In the genomic region with DNA sequence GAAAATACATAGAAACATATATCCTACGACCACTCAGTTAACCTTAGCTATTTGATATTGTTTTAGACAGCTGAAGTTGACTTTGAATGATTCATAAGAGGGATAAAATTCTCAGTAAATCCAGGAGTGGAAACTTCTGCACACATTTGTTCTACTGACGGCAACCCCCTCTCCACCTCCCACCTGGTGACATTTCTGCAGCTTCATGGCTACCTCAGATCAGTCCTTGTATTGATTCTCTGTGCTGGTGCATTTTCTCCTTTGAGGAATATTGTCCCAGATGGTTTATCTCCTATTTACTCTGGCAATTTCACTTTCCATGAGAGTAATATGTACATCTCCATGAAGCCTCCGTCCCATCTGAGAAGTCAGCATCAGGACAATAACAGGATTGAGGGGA, we compare ENCODE assay signal across 16 cellular contexts.
DNase-seq lines count a peak whose midpoint lies in the region; ATAC-seq and TF ChIP-seq lines count a peak whose summit lies in the region.
"Had no signal": no experiment of that assay in that cellular context is flagged by ENCODE, and none has a peak within 500 bp of the region (broad histone marks: within the 10 kb centered on the region; RNA-seq: fewer than 3 reads in every experiment).

No MANE protein-coding gene starts in this region.

- CTCF ChIA-PET in activated naive CD4-positive, alpha-beta T cell treated with anti-CD3 and anti-CD28 coated beads, Interleukin-2, amount 10 ng/mL, durations not matched to agents 7 days and 5 days (lab: Charles Lee) = interaction anchor here (0.6 to 1.0 kb wide), 3 partner anchors 11 to 1200 kb away, joined by 3 read pairs; no protein-coding TSS in a partner anchor

- H3K4me3 Mint-ChIP-seq in activated naive CD4-positive, alpha-beta T cell treated with anti-CD3 and anti-CD28 coated beads, Interleukin-2, amount 10 ng/mL, durations not matched to agents 7 days and 5 days = no peak overlapping the region
- H3K4me3 Mint-ChIP-seq in effector memory CD8-positive, alpha-beta T cell = peak overlapping the region; percentile 65 to 69
- H3K4me3 Mint-ChIP-seq in stimulated activated memory B cell treated with anti-CD40 and anti-IgM and Interleukin-4, amounts not matched to agents 10 μg/mL and 1 μg/mL and 100 μg/mL, for 72 hours = no peak overlapping the region
- H3K4me3 Mint-ChIP-seq: nephron had no signal

- no peaks in the 10 kb centered on the region for H3K9me3 ChIP-seq in RWPE2 (ENCODE audit: severe bottlenecking)
- H3K9me3 ChIP-seq: testis had no signal

- peaks cover 16% of the 10 kb centered on the region for H3K27me3 Mint-ChIP-seq in activated naive CD4-positive, alpha-beta T cell treated with anti-CD3 and anti-CD28 coated beads, Interleukin-2, amount 10 ng/mL, durations not matched to agents 7 days and 5 days
- peaks cover 0 to 14% of the 10 kb centered on the region in 2 donors for H3K27me3 Mint-ChIP-seq in effector memory CD8-positive, alpha-beta T cell
- peaks cover 33% of the 10 kb centered on the region for H3K27me3 Mint-ChIP-seq in stimulated activated memory B cell treated with anti-CD40 and anti-IgM and Interleukin-4, amounts not matched to agents 10 μg/mL and 1 μg/mL and 100 μg/mL, for 72 hours

- TF ChIP-seq CTCF in RWPE2 (IDR thresholded peaks at IDR 0.05; ENCODE audit: poor library complexity, severe bottlenecking) = no peak

- H3K36me3 ChIP-seq in RWPE2 (ENCODE audit: low read depth) = no peaks in the 10 kb centered on the region

- H3K36me3 Mint-ChIP-seq in activated naive CD4-positive, alpha-beta T cell treated with anti-CD3 and anti-CD28 coated beads, Interleukin-2, amount 10 ng/mL, durations not matched to agents 7 days and 5 days = peaks cover 2% of the 10 kb centered on the region
- H3K36me3 Mint-ChIP-seq in effector memory CD8-positive, alpha-beta T cell (ENCODE audit: insufficient read depth) = peaks cover 6% of the 10 kb centered on the region
- no peaks in the 10 kb centered on the region for H3K36me3 Mint-ChIP-seq in stimulated activated memory B cell treated with anti-CD40 and anti-IgM and Interleukin-4, amounts not matched to agents 10 μg/mL and 1 μg/mL and 100 μg/mL, for 72 hours

- peaks cover 16% of the 10 kb centered on the region for H3K4me1 ChIP-seq in RWPE2 (ENCODE audit: insufficient read depth, poor library complexity, severe bottlenecking)
- H3K4me1 ChIP-seq: testis had no signal

- H3K27me3 ChIP-seq in RWPE2 (ENCODE audit: insufficient read depth, poor library complexity, severe bottlenecking) = no peaks in the 10 kb centered on the region
- H3K27me3 ChIP-seq: testis had no signal

- H3K4me1 Mint-ChIP-seq in activated naive CD4-positive, alpha-beta T cell treated with anti-CD3 and anti-CD28 coated beads, Interleukin-2, amount 10 ng/mL, durations not matched to agents 7 days and 5 days = no peaks in the 10 kb centered on the region
- peaks cover 38 to 57% of the 10 kb centered on the region in 2 donors for H3K4me1 Mint-ChIP-seq in effector memory CD8-positive, alpha-beta T cell (ENCODE audit: low read depth in 2 of 2)
- peaks cover 13% of the 10 kb centered on the region for H3K4me1 Mint-ChIP-seq in stimulated activated memory B cell treated with anti-CD40 and anti-IgM and Interleukin-4, amounts not matched to agents 10 μg/mL and 1 μg/mL and 100 μg/mL, for 72 hours
- H3K4me1 Mint-ChIP-seq: nephron had no signal

- no peaks in the 10 kb centered on the region for H3K9me3 Mint-ChIP-seq in activated naive CD4-positive, alpha-beta T cell treated with anti-CD3 and anti-CD28 coated beads, Interleukin-2, amount 10 ng/mL, durations not matched to agents 7 days and 5 days
- H3K9me3 Mint-ChIP-seq in effector memory CD8-positive, alpha-beta T cell = peaks cover 0 to 7% of the 10 kb centered on the region in 2 donors
- H3K9me3 Mint-ChIP-seq in stimulated activated memory B cell treated with anti-CD40 and anti-IgM and Interleukin-4, amounts not matched to agents 10 μg/mL and 1 μg/mL and 100 μg/mL, for 72 hours = no peaks in the 10 kb centered on the region
- H3K9me3 Mint-ChIP-seq: nephron had no signal

- peak; percentile 50 for DNase-seq in activated naive CD4-positive, alpha-beta T cell treated with anti-CD3 and anti-CD28 coated beads, Interleukin-2, amount 50 U/mL, for 16 hours
- no peak for DNase-seq in activated naive CD4-positive, alpha-beta T cell treated with anti-CD3 and anti-CD28 coated beads, Interleukin-2, amount 10 ng/mL, durations not matched to agents 7 days and 5 days
- DNase-seq in RWPE2 (ENCODE audit: low spot score) = no peak
- no peak for DNase-seq in effector memory CD8-positive, alpha-beta T cell
- no peak for DNase-seq in RKO (ENCODE audit: low spot score)
- no peak for DNase-seq in NCI-H1436 treated with DMSO at 0.1 percent for 48 hours (lab: John Stamatoyannopoulos, UW)
- no peak for DNase-seq in cerebellar cortex (ENCODE audit: low spot score)
- DNase-seq: aorta, cortex of kidney, GDM1, glutamatergic neuron, NCI-H1048, NCI-H748 treated with DMSO at 0.1 percent for 48 hours, testis had no signal

- H3K27ac ChIP-seq in RWPE2 (ENCODE audit: poor library complexity, severe bottlenecking) = peak overlapping the region; percentile 48
- H3K27ac ChIP-seq: testis had no signal

- H3K4me3 ChIP-seq in RWPE2 (ENCODE audit: severe bottlenecking) = no peak overlapping the region
- H3K4me3 ChIP-seq: testis had no signal

- ATAC-seq in RWPE2 (ENCODE audit: low read depth) = no peak
- ATAC-seq in effector memory CD8-positive, alpha-beta T cell (replicated peaks) = peak; percentile 1
- ATAC-seq in stimulated activated memory B cell treated with anti-CD40 and anti-IgM and Interleukin-4, amounts not matched to agents 10 μg/mL and 1 μg/mL and 100 μg/mL, for 72 hours = no peak

- H3K27ac Mint-ChIP-seq in activated naive CD4-positive, alpha-beta T cell treated with anti-CD3 and anti-CD28 coated beads, Interleukin-2, amount 10 ng/mL, durations not matched to agents 7 days and 5 days = no peak overlapping the region
- peak overlapping the region; percentile 96 for H3K27ac Mint-ChIP-seq in effector memory CD8-positive, alpha-beta T cell
- peak overlapping the region; percentile 21 for H3K27ac Mint-ChIP-seq in stimulated activated memory B cell treated with anti-CD40 and anti-IgM and Interleukin-4, amounts not matched to agents 10 μg/mL and 1 μg/mL and 100 μg/mL, for 72 hours
- H3K27ac Mint-ChIP-seq: nephron had no signal

Comparison
In these comparisons a context has a peak if more than half of its experiments do, and no peak if none do; other contexts are left out.
1. H3K4me3 Mint-ChIP-seq: peak in effector memory CD8-positive, alpha-beta T cell (2 of 2); none in activated naive CD4-positive, alpha-beta T cell treated with anti-CD3 and anti-CD28 coated beads, Interleukin-2, amount 10 ng/mL, durations not matched to agents 7 days and 5 days (single experiment) and stimulated activated memory B cell treated with anti-CD40 and anti-IgM and Interleukin-4, amounts not matched to agents 10 μg/mL and 1 μg/mL and 100 μg/mL, for 72 hours (single experiment).